In genomic region chr14:23275412-23275811, GRCh38 we compare ENCODE assay signal across 25 cellular contexts. TPM values are rescaled to one million over a fixed set of nuclear protein-coding genes. Genes with fewer than 3 reads are reported as not detected.
"Had no signal": no experiment of that assay in that cellular context is flagged by ENCODE, and none has a peak within 500 bp of the region (broad histone marks: within the 10 kb centered on the region; RNA-seq: fewer than 3 reads in every experiment).

No MANE protein-coding gene starts in this region.

- H3K9me3 Mint-ChIP-seq: endodermal cell; naive thymus-derived CD8-positive, alpha-beta T cell had no signal

- H3K27me3 Mint-ChIP-seq: naive thymus-derived CD8-positive, alpha-beta T cell had no signal

- DNase-seq: effector CD4-positive, alpha-beta T cell; endodermal cell; heart right ventricle; hypothalamus; kidney glomerular epithelial cell; mucosa of descending colon; naive thymus-derived CD8-positive, alpha-beta T cell; ovary; small intestine; stimulated activated CD4-positive, alpha-beta T cell treated with anti-CD3 and anti-CD28 coated beads, Interleukin-12 subunit alpha, Interleukin-12 subunit beta, amount 100 ng/mL, for 4 hours; stimulated activated naive CD4-positive, alpha-beta T cell; thyroid gland; upper lobe of left lung; uterus had no signal

- H3K4me3 ChIP-seq: coronary artery, heart right ventricle, mucosa of descending colon, ovary, right atrium auricular region, suprapubic skin, thyroid gland, upper lobe of left lung, uterus had no signal

- H3K36me3 ChIP-seq: ovary, uterus had no signal

- H3K4me3 Mint-ChIP-seq: endodermal cell; naive thymus-derived CD8-positive, alpha-beta T cell had no signal

- ATAC-seq: heart right ventricle; mucosa of descending colon; naive thymus-derived CD8-positive, alpha-beta T cell had no signal

- H3K27ac ChIP-seq: coronary artery, heart right ventricle, ovary, right atrium auricular region, suprapubic skin, thyroid gland, upper lobe of left lung, uterus had no signal

- H3K9me3 ChIP-seq: heart right ventricle, mucosa of descending colon, ovary, right atrium auricular region, suprapubic skin, thyroid gland, upper lobe of left lung, uterus had no signal

- H3K27ac Mint-ChIP-seq: endodermal cell had no signal

- H3K4me1 ChIP-seq: thyroid gland, upper lobe of left lung, uterus had no signal

RNA-seq across cellular contexts. Expression of gene RNF212B, which starts 37.7 kb away (rescaled TPM):
- total RNA-seq: dermis microvascular lymphatic vessel endothelial cell; endodermal cell; esophagus mucosa; fibroblast of lung; frontal cortex; glomerular endothelial cell; heart right ventricle; lung microvascular endothelial cell; mesenteric fat pad; mucosa of descending colon; naive thymus-derived CD8-positive, alpha-beta T cell; ovary; posterior vena cava; right atrium auricular region; suprapubic skin; upper lobe of left lung; uterus had no signal
